In the genomic region with DNA sequence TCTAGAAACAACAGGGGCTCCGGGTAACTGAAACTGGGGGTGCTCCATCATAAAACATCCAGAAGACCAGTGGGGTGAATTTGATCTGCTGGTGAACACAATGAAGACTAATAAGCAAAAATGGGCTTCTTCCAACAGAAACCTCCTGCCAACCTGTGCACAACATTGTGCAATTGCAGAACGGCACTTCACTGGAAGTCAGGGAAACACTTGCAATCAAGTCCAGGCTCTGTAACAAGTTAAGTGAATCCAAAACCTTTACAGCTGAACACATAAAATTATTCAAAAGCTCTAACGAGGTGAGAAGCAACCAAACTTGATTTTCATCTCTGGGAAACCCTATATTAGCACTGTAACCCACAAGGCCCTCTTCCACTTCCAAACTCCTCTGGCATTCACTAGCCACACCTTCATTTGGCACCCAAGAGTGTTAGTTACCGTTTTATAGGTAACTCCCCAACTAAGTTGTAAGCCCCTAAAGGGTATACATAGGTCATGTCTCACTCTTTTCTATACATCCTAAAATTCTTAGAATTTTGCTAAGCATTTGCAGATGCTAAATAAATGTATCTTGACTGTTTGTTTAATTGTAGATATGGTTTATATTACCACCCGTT, we compare ENCODE assay signal across 15 cellular contexts.
"Had no signal": no experiment of that assay in that cellular context is flagged by ENCODE, and none has a peak within 500 bp of the region (broad histone marks: within the 10 kb centered on the region; RNA-seq: fewer than 3 reads in every experiment).

No MANE protein-coding gene starts in this region.

- H3K36me3 ChIP-seq: esophagus muscularis mucosa, uterus had no signal

- H3K4me3 ChIP-seq: esophagus muscularis mucosa, mucosa of descending colon, uterus had no signal

- H3K4me1 ChIP-seq: foreskin keratinocyte, parathyroid adenoma, uterus had no signal

- H3K9me3 ChIP-seq: esophagus muscularis mucosa, mucosa of descending colon, uterus had no signal

- ATAC-seq: activated CD4-positive, CD25-positive, alpha-beta regulatory T cell treated with anti-CD3 and anti-CD28 coated beads, Interleukin-2, amount 50 U/mL, for 24 hours; foreskin keratinocyte; mucosa of descending colon; naive thymus-derived CD4-positive, alpha-beta T cell; stimulated activated effector memory CD8-positive, alpha-beta T cell treated with anti-CD3 and anti-CD28 coated beads, Interleukin-12 subunit alpha, Interleukin-12 subunit beta, amount 100 ng/mL, for 72 hours had no signal

- H3K27ac ChIP-seq: esophagus muscularis mucosa, foreskin keratinocyte, parathyroid adenoma, uterus had no signal

- DNase-seq: activated CD4-positive, alpha-beta T cell treated with anti-CD3 and anti-CD28 coated beads, Interleukin-2, amount 50 U/mL, for 1 hour; activated CD8-positive, alpha-beta memory T cell treated with anti-CD3 and anti-CD28 coated beads for 24 hours; activated gamma-delta T cell treated with Interleukin-2 at 50 U/mL for 16 hours; activated naive CD8-positive, alpha-beta T cell treated with anti-CD3 and anti-CD28 coated beads for 36 hours; cortex of kidney; effector CD4-positive, alpha-beta T cell; foreskin keratinocyte; mucosa of descending colon; naive thymus-derived CD4-positive, alpha-beta T cell; T1000; uterus had no signal

- H3K9ac ChIP-seq: parathyroid adenoma had no signal

- H2AFZ ChIP-seq: parathyroid adenoma had no signal

- H3K79me2 ChIP-seq: parathyroid adenoma had no signal

- H3K27me3 ChIP-seq: esophagus muscularis mucosa, foreskin keratinocyte, uterus had no signal
